8 cellular contexts compared by ENCODE assay signal in genomic region chr5:82277987-82278710, GRCh38. TPM values are rescaled to one million over a fixed set of nuclear protein-coding genes. Genes with fewer than 3 reads are reported as not detected.
DNase-seq lines count a peak whose midpoint lies in the region; ATAC-seq and TF ChIP-seq lines count a peak whose summit lies in the region.

Gene RPS23 (minus strand): TSS chr5:82278354. CDS start chr5:82278323, 31 bp downstream.

- no peaks in the 10 kb centered on the region for H3K27me3 ChIP-seq in kidney epithelial cell (ENCODE audit: control insufficient read depth, insufficient read depth, low read length)

- TF ChIP-seq CTCF in AG09319 (IDR thresholded peaks at IDR 0.05; ENCODE audit: low read depth, low read length) (no peak), kidney epithelial cell (IDR thresholded peaks at IDR 0.05; ENCODE audit: insufficient read depth, low read length, poor library complexity, severe bottlenecking) (no peak)

- DNase-seq in AG09319 (ENCODE audit: extremely low read depth, low read depth): peak; percentile 73
- peak; percentile 91 to 93 for DNase-seq in NCI-H446 (lab: John Stamatoyannopoulos, UW)
- DNase-seq in activated CD4-positive, CD25-positive, alpha-beta regulatory T cell treated with anti-CD3 and anti-CD28 coated beads, Interleukin-2, amount 50 U/mL, for 72 hours: peak; percentile 85
- peak; percentile 86 for DNase-seq in cerebellum (ENCODE audit: low spot score)
- DNase-seq in kidney epithelial cell (ENCODE audit: low read depth): peak; percentile 44
- peak; percentile 85 to 86 for DNase-seq in stimulated activated CD4-positive, alpha-beta T cell treated with anti-CD3 and anti-CD28 coated beads, Interleukin-15, amount 100 ng/mL, for 48 hours (ENCODE audit: low read depth in 2 of 2)

- peak within 1 kb of the TSS; percentile 86 for H3K4me3 ChIP-seq in kidney epithelial cell (ENCODE audit: low read depth, low read length)

- ATAC-seq in GM19025 (IDR thresholded peaks at IDR 0.05; ENCODE audit: low read depth, unreplicated experiment) (peak; percentile 94), HG03342 (IDR thresholded peaks at IDR 0.05; ENCODE audit: unreplicated experiment) (peak; percentile 93)

- peaks cover 5% of the 10 kb centered on the region for H3K36me3 ChIP-seq in kidney epithelial cell (ENCODE audit: control insufficient read depth, insufficient read depth, low read length)

RNA-seq across cellular contexts. Expression of gene RPS23, which starts in this region (rescaled TPM):
- total RNA-seq in cerebellum (2,161 TPM), kidney epithelial cell (4,807 and 5,097 TPM in 2 replicates)

Comparison
In these comparisons a context has a peak if more than half of its experiments do, and no peak if none do; other contexts are left out.
1. Peak in every context shown above with its lines: DNase-seq, ATAC-seq and H3K4me3 ChIP-seq.